8 cellular contexts compared by ENCODE assay signal in the genomic region with DNA sequence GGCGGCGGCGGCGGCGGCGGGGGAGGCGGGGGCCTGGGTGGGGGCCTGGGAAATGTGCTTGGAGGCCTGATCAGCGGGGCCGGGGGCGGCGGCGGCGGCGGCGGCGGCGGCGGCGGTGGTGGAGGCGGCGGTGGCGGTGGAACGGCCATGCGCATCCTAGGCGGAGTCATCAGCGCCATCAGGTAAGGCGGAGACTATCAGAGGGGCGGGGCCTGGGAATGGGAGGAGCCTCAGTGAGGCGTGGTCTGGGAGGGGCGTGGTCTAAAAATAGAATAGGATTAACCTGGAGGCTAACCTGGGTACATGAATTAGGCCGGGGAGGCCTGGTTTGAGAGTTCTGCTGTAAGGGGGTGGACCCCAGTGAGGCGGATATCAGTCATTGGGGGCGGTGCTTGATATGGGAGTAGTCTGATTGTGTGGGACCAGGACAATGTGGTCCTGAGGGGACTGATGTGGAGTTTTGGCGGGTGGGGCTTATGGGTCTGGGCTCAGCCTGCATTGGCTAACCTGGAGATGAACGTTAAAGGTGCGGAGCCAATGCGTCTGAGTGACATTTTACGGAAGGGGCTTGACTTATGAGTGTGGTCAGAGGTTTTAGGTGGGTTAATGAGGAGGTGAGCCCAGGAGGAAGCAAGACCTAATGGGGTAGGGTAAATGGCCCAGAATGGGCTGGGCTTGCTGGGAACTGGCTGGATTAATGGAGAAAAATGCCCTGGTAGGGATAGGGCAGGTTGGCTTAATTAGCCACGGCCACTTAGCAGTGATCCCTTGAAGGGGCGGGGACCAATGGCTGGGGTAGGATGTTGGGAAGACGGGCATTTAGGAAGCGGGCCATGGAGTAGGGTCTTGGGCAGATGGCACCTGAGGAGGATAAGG. TPM values are rescaled to one million over a fixed set of nuclear protein-coding genes. Genes with fewer than 3 reads are reported as not detected.
DNase-seq lines count a peak whose midpoint lies in the region; ATAC-seq and TF ChIP-seq lines count a peak whose summit lies in the region.

No MANE protein-coding gene starts in this region.

- DNase-seq in ELR (ENCODE audit: low read depth) (peak; percentile 88), NCI-H1930 (lab: John Stamatoyannopoulos, UW) (peak; percentile 72 to 81), T1000 (lab: John Stamatoyannopoulos, UW) (peak; percentile 70), astrocyte of the cerebellum (ENCODE audit: low read depth) (peak; percentile 64), hippocampal formation (lab: John Stamatoyannopoulos, UW) (peak; percentile 10 to 48), renal cortical epithelial cell (ENCODE audit: low read depth) (peak; percentile 66), uterus (peak; percentile 92)

- H3K4me3 ChIP-seq in astrocyte of the cerebellum (ENCODE audit: low read depth, low read length), result peak overlapping the region; percentile 88
- H3K4me3 ChIP-seq in uterus, result peak overlapping the region; percentile 80 to 92

- ATAC-seq in HG02678 (IDR thresholded peaks at IDR 0.05; ENCODE audit: unreplicated experiment), result peak; percentile 51

- H3K4me1 ChIP-seq in uterus, result peaks cover 0 to 10% of the 10 kb centered on the region in 2 donors

- intact Hi-C loops in uterus (cut with DNase I; ENCODE audit: low total_unique reads), result no loop called here

- in situ Hi-C loops in astrocyte of the cerebellum (cut with HindIII; ENCODE audit: low sequenced_read_pairs), result no loop called here

- peak overlapping the region; percentile 95 to 97 for H3K27ac ChIP-seq in uterus

- no peaks in the 10 kb centered on the region for H3K27me3 ChIP-seq in uterus

- peak; percentile 72 to 77 for TF ChIP-seq POLR2A in uterus (IDR thresholded peaks at IDR 0.05)

- H3K9me3 ChIP-seq in uterus, result no peaks in the 10 kb centered on the region

- TF ChIP-seq CTCF in astrocyte of the cerebellum (IDR thresholded peaks at IDR 0.05; ENCODE audit: low read depth, low read length, missing control alignments) (no peak), uterus (IDR thresholded peaks at IDR 0.05) (peak in 1 of 4 experiments; percentile 3)

- H3K36me3 ChIP-seq in uterus, result no peaks in the 10 kb centered on the region

RNA-seq across cellular contexts. Expression of a gene that starts 1.4 kb away (rescaled TPM):
- 338 and 474 TPM in 2 replicates for total RNA-seq in renal cortical epithelial cell
- 100 to 1,000 TPM; 134 to 511 (median 179) TPM for total RNA-seq in uterus

RNA-seq across cellular contexts. Expression of a gene that starts 11.0 kb away (rescaled TPM):
- total RNA-seq in renal cortical epithelial cell, result 1.1 and 2.8 TPM in 2 replicates
- 100 to 1,000 TPM in 2 of 4 donors, 10 to 100 TPM in 1, 1 to 10 TPM in 1; 4.7 to 235 (median 65.2) TPM for total RNA-seq in uterus

RNA-seq across cellular contexts. Expression of a gene that starts 26.0 kb away (rescaled TPM):
- total RNA-seq in renal cortical epithelial cell (228 and 291 TPM in 2 replicates), uterus (100 to 1,000 TPM; 118 to 196 (median 154) TPM)

RNA-seq across cellular contexts. Expression of a gene that starts 26.6 kb away (rescaled TPM):
- 38.2 and 49.5 TPM in 2 replicates for total RNA-seq in renal cortical epithelial cell
- total RNA-seq in uterus, result 10 to 100 TPM in 3 of 4 donors, 1 to 10 TPM in 1; 8.2 to 69.8 (median 25.2) TPM

RNA-seq across cellular contexts. Expression of a gene that starts 30.3 kb away (rescaled TPM):
- total RNA-seq in renal cortical epithelial cell (not detected in 2 replicates), uterus (not detected)

Comparison
In these comparisons a context has a peak if more than half of its experiments do, and no peak if none do; other contexts are left out.
1. Peak in every context shown above with its lines: DNase-seq, ATAC-seq, H3K4me3 ChIP-seq and H3K27ac ChIP-seq.
2. DNase-seq: peak in every context shown above with its lines; median percentile 92 in uterus; 88 in ELR; 76 in NCI-H1930; 70 in T1000; 66 in renal cortical epithelial cell; 64 in astrocyte of the cerebellum; 29 in hippocampal formation.